ENCODE assay signal across 1 cellular context in the genomic region with DNA sequence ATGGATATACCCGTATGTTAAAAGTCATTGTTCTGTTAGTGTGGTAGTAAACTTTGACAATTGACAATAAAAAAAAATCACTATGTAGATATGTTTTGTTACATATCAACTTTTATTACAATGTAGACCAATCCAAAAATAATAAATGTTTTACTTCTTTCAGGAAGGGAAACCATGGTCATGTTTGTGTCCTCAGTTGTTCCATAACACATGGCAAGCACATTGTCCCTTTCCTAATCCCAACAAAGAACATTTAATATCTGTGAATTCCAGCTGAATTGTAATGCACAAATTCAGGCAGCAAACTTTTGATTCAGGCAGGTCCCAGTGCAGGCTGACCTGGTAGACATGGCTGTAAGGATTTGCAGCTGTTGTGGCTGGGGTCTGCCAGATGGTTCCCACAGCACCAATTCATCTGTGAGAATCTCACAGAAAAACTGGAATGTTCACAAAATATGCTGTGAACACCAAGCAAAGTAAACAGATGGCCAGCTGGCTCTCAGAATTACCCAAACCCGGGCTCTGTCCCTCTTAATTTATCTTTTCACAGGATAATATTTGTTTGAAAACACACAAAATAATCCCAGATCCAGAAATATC.
TF ChIP-seq lines count a peak whose summit lies in the region.

No MANE protein-coding gene starts in this region.

TF ChIP-seq in H1, 55 proteins besides CTCF, POLR2A, EP300 and RAD21:
- TF ChIP-seq, protein P1, sequence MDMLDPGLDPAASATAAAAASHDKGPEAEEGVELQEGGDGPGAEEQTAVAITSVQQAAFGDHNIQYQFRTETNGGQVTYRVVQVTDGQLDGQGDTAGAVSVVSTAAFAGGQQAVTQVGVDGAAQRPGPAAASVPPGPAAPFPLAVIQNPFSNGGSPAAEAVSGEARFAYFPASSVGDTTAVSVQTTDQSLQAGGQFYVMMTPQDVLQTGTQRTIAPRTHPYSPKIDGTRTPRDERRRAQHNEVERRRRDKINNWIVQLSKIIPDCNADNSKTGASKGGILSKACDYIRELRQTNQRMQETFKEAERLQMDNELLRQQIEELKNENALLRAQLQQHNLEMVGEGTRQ (IDR thresholded peaks at IDR 0.05; ENCODE audit: low read length) = no peak
- TF ChIP-seq SIN3A (conservative IDR thresholded peaks at IDR 0.05 in 1 of 2, IDR thresholded peaks at IDR 0.05 in 1 of 2; ENCODE audit: low read depth in 1 of 2, low read length in 2 of 2) (no peak), POU5F1 (IDR thresholded peaks at IDR 0.05; ENCODE audit: low read depth, low read length) (no peak), JUND (IDR thresholded peaks at IDR 0.05; ENCODE audit: low read length) (no peak), GABPA (IDR thresholded peaks at IDR 0.05; ENCODE audit: borderline replicate concordance, insufficient read depth, low read length) (no peak), CBX8 (IDR thresholded peaks at IDR 0.05; ENCODE audit: borderline replicate concordance, low read depth, low read length) (no peak), BRCA1 (IDR thresholded peaks at IDR 0.05; ENCODE audit: low read depth, low read length) (no peak), KDM4A (IDR thresholded peaks at IDR 0.05; ENCODE audit: low read depth, low read length, severe bottlenecking) (no peak), CHD1 (IDR thresholded peaks at IDR 0.05; ENCODE audit: low read depth, low read length) (no peak), EGR1 (IDR thresholded peaks at IDR 0.05; ENCODE audit: borderline replicate concordance, low read depth, low read length) (no peak), SP1 (IDR thresholded peaks at IDR 0.05; ENCODE audit: low read depth, low read length) (no peak), TBP (IDR thresholded peaks at IDR 0.05; ENCODE audit: low read depth, low read length) (no peak), TAF7 (optimal IDR thresholded peaks at IDR 0.05; ENCODE audit: borderline replicate concordance, low read depth, low read length) (no peak), JUN (IDR thresholded peaks at IDR 0.05; ENCODE audit: low read depth, low read length) (no peak), RBBP5 (IDR thresholded peaks at IDR 0.05; ENCODE audit: borderline replicate concordance, low read depth, low read length) (no peak), POLR2AphosphoS5 (IDR thresholded peaks at IDR 0.05; ENCODE audit: low read depth, low read length) (no peak), TAF1 (IDR thresholded peaks at IDR 0.05; ENCODE audit: low read depth, low read length) (no peak)
- TF ChIP-seq, protein P2, sequence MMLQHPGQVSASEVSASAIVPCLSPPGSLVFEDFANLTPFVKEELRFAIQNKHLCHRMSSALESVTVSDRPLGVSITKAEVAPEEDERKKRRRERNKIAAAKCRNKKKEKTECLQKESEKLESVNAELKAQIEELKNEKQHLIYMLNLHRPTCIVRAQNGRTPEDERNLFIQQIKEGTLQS (IDR thresholded peaks at IDR 0.05; ENCODE audit: insufficient read depth, low read depth, low read length) = no peak
- TF ChIP-seq, protein P3, sequence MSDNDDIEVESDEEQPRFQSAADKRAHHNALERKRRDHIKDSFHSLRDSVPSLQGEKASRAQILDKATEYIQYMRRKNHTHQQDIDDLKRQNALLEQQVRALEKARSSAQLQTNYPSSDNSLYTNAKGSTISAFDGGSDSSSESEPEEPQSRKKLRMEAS (IDR thresholded peaks at IDR 0.05) = no peak
- TF ChIP-seq, protein P4, sequence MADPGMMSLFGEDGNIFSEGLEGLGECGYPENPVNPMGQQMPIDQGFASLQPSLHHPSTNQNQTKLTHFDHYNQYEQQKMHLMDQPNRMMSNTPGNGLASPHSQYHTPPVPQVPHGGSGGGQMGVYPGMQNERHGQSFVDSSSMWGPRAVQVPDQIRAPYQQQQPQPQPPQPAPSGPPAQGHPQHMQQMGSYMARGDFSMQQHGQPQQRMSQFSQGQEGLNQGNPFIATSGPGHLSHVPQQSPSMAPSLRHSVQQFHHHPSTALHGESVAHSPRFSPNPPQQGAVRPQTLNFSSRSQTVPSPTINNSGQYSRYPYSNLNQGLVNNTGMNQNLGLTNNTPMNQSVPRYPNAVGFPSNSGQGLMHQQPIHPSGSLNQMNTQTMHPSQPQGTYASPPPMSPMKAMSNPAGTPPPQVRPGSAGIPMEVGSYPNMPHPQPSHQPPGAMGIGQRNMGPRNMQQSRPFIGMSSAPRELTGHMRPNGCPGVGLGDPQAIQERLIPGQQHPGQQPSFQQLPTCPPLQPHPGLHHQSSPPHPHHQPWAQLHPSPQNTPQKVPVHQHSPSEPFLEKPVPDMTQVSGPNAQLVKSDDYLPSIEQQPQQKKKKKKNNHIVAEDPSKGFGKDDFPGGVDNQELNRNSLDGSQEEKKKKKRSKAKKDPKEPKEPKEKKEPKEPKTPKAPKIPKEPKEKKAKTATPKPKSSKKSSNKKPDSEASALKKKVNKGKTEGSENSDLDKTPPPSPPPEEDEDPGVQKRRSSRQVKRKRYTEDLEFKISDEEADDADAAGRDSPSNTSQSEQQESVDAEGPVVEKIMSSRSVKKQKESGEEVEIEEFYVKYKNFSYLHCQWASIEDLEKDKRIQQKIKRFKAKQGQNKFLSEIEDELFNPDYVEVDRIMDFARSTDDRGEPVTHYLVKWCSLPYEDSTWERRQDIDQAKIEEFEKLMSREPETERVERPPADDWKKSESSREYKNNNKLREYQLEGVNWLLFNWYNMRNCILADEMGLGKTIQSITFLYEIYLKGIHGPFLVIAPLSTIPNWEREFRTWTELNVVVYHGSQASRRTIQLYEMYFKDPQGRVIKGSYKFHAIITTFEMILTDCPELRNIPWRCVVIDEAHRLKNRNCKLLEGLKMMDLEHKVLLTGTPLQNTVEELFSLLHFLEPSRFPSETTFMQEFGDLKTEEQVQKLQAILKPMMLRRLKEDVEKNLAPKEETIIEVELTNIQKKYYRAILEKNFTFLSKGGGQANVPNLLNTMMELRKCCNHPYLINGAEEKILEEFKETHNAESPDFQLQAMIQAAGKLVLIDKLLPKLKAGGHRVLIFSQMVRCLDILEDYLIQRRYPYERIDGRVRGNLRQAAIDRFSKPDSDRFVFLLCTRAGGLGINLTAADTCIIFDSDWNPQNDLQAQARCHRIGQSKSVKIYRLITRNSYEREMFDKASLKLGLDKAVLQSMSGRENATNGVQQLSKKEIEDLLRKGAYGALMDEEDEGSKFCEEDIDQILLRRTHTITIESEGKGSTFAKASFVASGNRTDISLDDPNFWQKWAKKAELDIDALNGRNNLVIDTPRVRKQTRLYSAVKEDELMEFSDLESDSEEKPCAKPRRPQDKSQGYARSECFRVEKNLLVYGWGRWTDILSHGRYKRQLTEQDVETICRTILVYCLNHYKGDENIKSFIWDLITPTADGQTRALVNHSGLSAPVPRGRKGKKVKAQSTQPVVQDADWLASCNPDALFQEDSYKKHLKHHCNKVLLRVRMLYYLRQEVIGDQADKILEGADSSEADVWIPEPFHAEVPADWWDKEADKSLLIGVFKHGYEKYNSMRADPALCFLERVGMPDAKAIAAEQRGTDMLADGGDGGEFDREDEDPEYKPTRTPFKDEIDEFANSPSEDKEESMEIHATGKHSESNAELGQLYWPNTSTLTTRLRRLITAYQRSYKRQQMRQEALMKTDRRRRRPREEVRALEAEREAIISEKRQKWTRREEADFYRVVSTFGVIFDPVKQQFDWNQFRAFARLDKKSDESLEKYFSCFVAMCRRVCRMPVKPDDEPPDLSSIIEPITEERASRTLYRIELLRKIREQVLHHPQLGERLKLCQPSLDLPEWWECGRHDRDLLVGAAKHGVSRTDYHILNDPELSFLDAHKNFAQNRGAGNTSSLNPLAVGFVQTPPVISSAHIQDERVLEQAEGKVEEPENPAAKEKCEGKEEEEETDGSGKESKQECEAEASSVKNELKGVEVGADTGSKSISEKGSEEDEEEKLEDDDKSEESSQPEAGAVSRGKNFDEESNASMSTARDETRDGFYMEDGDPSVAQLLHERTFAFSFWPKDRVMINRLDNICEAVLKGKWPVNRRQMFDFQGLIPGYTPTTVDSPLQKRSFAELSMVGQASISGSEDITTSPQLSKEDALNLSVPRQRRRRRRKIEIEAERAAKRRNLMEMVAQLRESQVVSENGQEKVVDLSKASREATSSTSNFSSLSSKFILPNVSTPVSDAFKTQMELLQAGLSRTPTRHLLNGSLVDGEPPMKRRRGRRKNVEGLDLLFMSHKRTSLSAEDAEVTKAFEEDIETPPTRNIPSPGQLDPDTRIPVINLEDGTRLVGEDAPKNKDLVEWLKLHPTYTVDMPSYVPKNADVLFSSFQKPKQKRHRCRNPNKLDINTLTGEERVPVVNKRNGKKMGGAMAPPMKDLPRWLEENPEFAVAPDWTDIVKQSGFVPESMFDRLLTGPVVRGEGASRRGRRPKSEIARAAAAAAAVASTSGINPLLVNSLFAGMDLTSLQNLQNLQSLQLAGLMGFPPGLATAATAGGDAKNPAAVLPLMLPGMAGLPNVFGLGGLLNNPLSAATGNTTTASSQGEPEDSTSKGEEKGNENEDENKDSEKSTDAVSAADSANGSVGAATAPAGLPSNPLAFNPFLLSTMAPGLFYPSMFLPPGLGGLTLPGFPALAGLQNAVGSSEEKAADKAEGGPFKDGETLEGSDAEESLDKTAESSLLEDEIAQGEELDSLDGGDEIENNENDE (IDR thresholded peaks at IDR 0.05; ENCODE audit: insufficient replicate concordance, low read length) = no peak
